In the genomic region with DNA sequence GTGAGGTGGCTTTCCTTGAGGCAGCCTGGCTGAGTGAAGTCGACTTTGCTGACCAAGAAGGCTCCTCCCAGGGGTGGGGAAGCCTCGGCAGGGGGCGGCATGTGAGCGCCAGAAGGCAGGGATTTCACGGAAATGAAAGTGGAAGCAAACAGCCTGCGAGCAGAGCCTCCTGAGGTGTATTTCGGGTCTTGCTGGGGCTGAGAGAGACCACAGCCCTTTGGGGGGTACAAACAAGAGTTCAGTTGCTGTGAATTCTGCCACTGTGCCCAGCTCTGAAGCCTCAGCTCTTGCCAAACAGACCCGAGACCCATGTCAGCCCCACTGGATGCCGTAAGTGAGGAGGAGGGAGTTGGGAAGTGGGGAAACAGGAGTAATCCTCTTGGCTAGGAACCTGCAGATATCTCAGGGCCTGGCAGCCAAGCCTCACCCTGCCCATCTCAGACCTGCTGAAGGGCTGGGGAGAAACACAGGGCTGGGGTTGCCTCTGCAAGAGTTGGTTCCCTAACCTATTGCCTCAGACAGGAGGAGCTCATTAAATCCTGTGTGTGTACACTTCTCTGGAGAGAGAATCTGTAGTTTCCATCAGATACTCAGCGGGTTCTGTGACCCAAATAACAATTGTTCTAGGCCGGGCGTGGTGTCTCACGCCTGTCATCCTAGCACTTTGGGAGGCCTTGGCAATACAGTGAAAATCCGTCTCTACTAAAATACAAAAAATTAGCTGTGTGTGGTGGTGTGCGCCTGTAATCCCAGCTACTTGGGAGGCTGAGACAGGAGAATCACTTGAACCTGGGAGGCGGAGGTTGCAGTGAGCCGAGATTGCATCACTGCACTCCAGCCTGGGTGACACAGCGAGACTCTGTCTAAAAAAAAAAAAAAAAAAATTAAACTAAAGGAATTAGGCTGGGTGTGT, we compare ENCODE assay signal across 8 cellular contexts. TPM values are rescaled to one million over a fixed set of nuclear protein-coding genes. Genes with fewer than 3 reads are reported as not detected.
A peak's percentile ranks its signal among the peaks of the same experiment; 100 is the strongest.
DNase-seq lines count a peak whose midpoint lies in the region; ATAC-seq, FAIRE-seq and TF ChIP-seq lines count a peak whose summit lies in the region.

A gene (plus strand): TSS at position 146 of the 913 bp plus-strand sequence. CDS start 164 bp downstream, at position 310.

- no peak for FAIRE-seq in urothelium cell line (lab: Jason Lieb, UNC)

- intact Hi-C loops in left lung (cut with DNase I) = no loop called here

- H3K36me3 ChIP-seq in left lung = peaks cover 0 to 37% of the 10 kb centered on the region in 2 donors

- peak; percentile 66 for TF ChIP-seq CTCF in GM10248 (IDR thresholded peaks at IDR 0.05; ENCODE audit: control extremely low read depth, extremely low read depth, low read depth, missing control alignments)
- no peak for TF ChIP-seq CTCF in coronary artery (IDR thresholded peaks at IDR 0.05)
- TF ChIP-seq CTCF in left lung (IDR thresholded peaks at IDR 0.05) = peak in 1 of 2 donors; percentile 18

- CTCF ChIA-PET in GM10248 (lab: Yijun Ruan, JAX) = interaction anchor here (0.8 to 2.1 kb wide), 7 partner anchors 9 to 328 kb away, joined by 3 to 18 read pairs (median 3); a partner anchor contains a TSS

- H3K27ac ChIP-seq in coronary artery = peak within 1 kb of the TSS; percentile 56 to 96
- peak within 1 kb of the TSS; percentile 90 to 95 for H3K27ac ChIP-seq in left lung

- no peaks in the 10 kb centered on the region for H3K9me3 ChIP-seq in left lung

- peaks cover 4 to 71% of the 10 kb centered on the region in 2 donors for H3K4me1 ChIP-seq in left lung

- no peaks in the 10 kb centered on the region for H3K27me3 ChIP-seq in left lung

- H3K4me3 ChIP-seq in coronary artery = peak within 1 kb of the TSS; percentile 87
- peak within 1 kb of the TSS; percentile 65 to 67 for H3K4me3 ChIP-seq in left lung

- ATAC-seq in HG02678 (IDR thresholded peaks at IDR 0.05; ENCODE audit: unreplicated experiment) (peak; percentile 81), left lung (peak; percentile 97)

- POLR2A ChIA-PET in GM10248 (lab: Yijun Ruan, JAX) = interaction anchor here (0.7 to 1.7 kb wide), 4 partner anchors 9 to 205 kb away, joined by 3 to 9 read pairs (median 3); a partner anchor contains a TSS

- DNase-seq in GM10248 (ENCODE audit: extremely low spot score) = peak; percentile 90
- DNase-seq in NCI-H524 (lab: John Stamatoyannopoulos, UW) = peak; percentile 43 to 83
- DNase-seq in activated CD4-positive, alpha-beta T cell treated with anti-CD3 and anti-CD28 coated beads, Interleukin-2, amount 50 U/mL, for 1 hour = peak; percentile 82
- DNase-seq in coronary artery (ENCODE audit: low spot score) = peak; percentile 88
- peak; percentile 90 to 94 for DNase-seq in left lung
- peak; percentile 89 for DNase-seq in stimulated activated CD4-positive, alpha-beta T cell treated with anti-CD3 and anti-CD28 coated beads, Interleukin-4, amount 100 ng/mL, for 24 hours
- DNase-seq in urothelium cell line (ENCODE audit: low spot score) = no peak

RNA-seq across cellular contexts. Expression of the gene that starts here (rescaled TPM):
- 10 to 100 TPM; 39.0 to 41.5 TPM for total RNA-seq in left lung
